ENCODE assay signal across 8 cellular contexts in genomic region chr12:107320031-107320928, GRCh38.
DNase-seq lines count a peak whose midpoint lies in the region; ATAC-seq and TF ChIP-seq lines count a peak whose summit lies in the region.

No MANE protein-coding gene starts in this region.

- ATAC-seq in GM23338 (peak; percentile 10), HG03175 (IDR thresholded peaks at IDR 0.05; ENCODE audit: unreplicated experiment) (no peak)

- H3K27ac Mint-ChIP-seq in GM23338, result no peak overlapping the region
- H3K27ac Mint-ChIP-seq in activated naive CD8-positive, alpha-beta T cell, result peak overlapping the region; percentile 97

- H3K27me3 ChIP-seq in GM23338 (ENCODE audit: insufficient read depth) (peaks cover 66% of the 10 kb centered on the region), SJCRH30 (no peaks in the 10 kb centered on the region)

- H3K4me3 ChIP-seq in GM23338 (peak overlapping the region; percentile 94), SJCRH30 (peak overlapping the region; percentile 56), iPS-11a (ENCODE audit: low read depth, low read length) (peak overlapping the region; percentile 69)

- H3K4me3 Mint-ChIP-seq in GM23338, result peak overlapping the region; percentile 90
- peak overlapping the region; percentile 95 for H3K4me3 Mint-ChIP-seq in activated naive CD8-positive, alpha-beta T cell

- peak overlapping the region; percentile 93 for H2AFZ ChIP-seq in GM23338

- H3K9me3 Mint-ChIP-seq in GM23338, result 0 out of 3 replicates have a peak, but pooled peaks cover 3% of the 10 kb centered on the region
- no peaks in the 10 kb centered on the region for H3K9me3 Mint-ChIP-seq in activated naive CD8-positive, alpha-beta T cell (ENCODE audit: low read depth)

- DNase-seq in GM23338 (ENCODE audit: low spot score) (peak; percentile 76), SJCRH30 (no peak), SKM-1 treated with dmso at 0.1 percent for 144 hours (lab: John Stamatoyannopoulos, UW; ENCODE audit: unreplicated experiment) (no peak), NCI-H1048 (lab: John Stamatoyannopoulos, UW) (no peak)
- DNase-seq in stimulated activated CD4-positive, alpha-beta T cell treated with anti-CD3 and anti-CD28 coated beads, Interleukin-12 subunit alpha, Interleukin-12 subunit beta, amount 100 ng/mL, for 4 hours, result peak; percentile 74

- no peaks in the 10 kb centered on the region for H3K9me3 ChIP-seq in SJCRH30 (replicated peaks)

- H3K36me3 ChIP-seq in GM23338 (ENCODE audit: insufficient read depth) (no peaks in the 10 kb centered on the region), SJCRH30 (no peaks in the 10 kb centered on the region)

- H3K79me2 ChIP-seq in GM23338 (replicated peaks; ENCODE audit: insufficient read depth), result 0 out of 2 replicates have a peak, but pooled peaks cover 4% of the 10 kb centered on the region

- H3K4me1 ChIP-seq in GM23338 (ENCODE audit: insufficient read depth) (peaks cover 17% of the 10 kb centered on the region), SJCRH30 (no peaks in the 10 kb centered on the region)

- peaks cover 49% of the 10 kb centered on the region for H3K27me3 Mint-ChIP-seq in GM23338 (ENCODE audit: insufficient read depth, low read depth, poor library complexity)
- no peaks in the 10 kb centered on the region for H3K27me3 Mint-ChIP-seq in activated naive CD8-positive, alpha-beta T cell

- no peaks in the 10 kb centered on the region for H3K9me2 ChIP-seq in GM23338 (ENCODE audit: insufficient read depth)

- TF ChIP-seq CTCF in GM23338 (conservative IDR thresholded peaks at IDR 0.05; ENCODE audit: low read depth in 2 of 2), result no peak

- H3F3A ChIP-seq in GM23338 (replicated peaks; ENCODE audit: low read depth), result peaks cover 3% of the 10 kb centered on the region; the same call in 1 of the 2 replicates

- H3K4me1 Mint-ChIP-seq in GM23338, result peaks cover 18% of the 10 kb centered on the region
- peaks cover 48% of the 10 kb centered on the region for H3K4me1 Mint-ChIP-seq in activated naive CD8-positive, alpha-beta T cell (ENCODE audit: low read depth)

- peak overlapping the region; percentile 98 for H3K4me2 ChIP-seq in GM23338

- H3K27ac ChIP-seq in GM23338 (ENCODE audit: low read depth) (no peak overlapping the region), SJCRH30 (peak overlapping the region; percentile 60)

- no peaks in the 10 kb centered on the region for H4K20me1 ChIP-seq in GM23338 (replicated peaks; ENCODE audit: insufficient read depth)

- H3K36me3 Mint-ChIP-seq in GM23338 (ENCODE audit: low read depth), result no peaks in the 10 kb centered on the region
- H3K36me3 Mint-ChIP-seq in activated naive CD8-positive, alpha-beta T cell, result no peaks in the 10 kb centered on the region

TF ChIP-seq in GM23338, 12 proteins besides CTCF, POLR2A, EP300 and RAD21 (continues in another document):
- no peak for TF ChIP-seq POLR2AphosphoS5 (IDR thresholded peaks at IDR 0.05; ENCODE audit: low read depth)
- TF ChIP-seq EZH2phosphoT487 (IDR thresholded peaks at IDR 0.05; ENCODE audit: unreplicated experiment), result no peak
- no peak for TF ChIP-seq ZNF462 (CRISPR knock-in tag; IDR thresholded peaks at IDR 0.05)
- TF ChIP-seq ZNF114 (CRISPR knock-in tag; IDR thresholded peaks at IDR 0.05), result no peak
- TF ChIP-seq JUNB (IDR thresholded peaks at IDR 0.05; ENCODE audit: unreplicated experiment), result no peak
- TF ChIP-seq NANOG (IDR thresholded peaks at IDR 0.05; ENCODE audit: borderline replicate concordance), result no peak
- no peak for TF ChIP-seq ZNF331 (CRISPR knock-in tag; IDR thresholded peaks at IDR 0.05; ENCODE audit: low read depth)
- TF ChIP-seq ETS1 (IDR thresholded peaks at IDR 0.05), result no peak
- no peak for TF ChIP-seq CREB1 (CRISPR knock-in tag; IDR thresholded peaks at IDR 0.05; ENCODE audit: low read depth)
- no peak for TF ChIP-seq STAT1 (IDR thresholded peaks at IDR 0.05; ENCODE audit: unreplicated experiment)

Comparison
In these comparisons a context has a peak if more than half of its experiments do, and no peak if none do; other contexts are left out.
1. DNase-seq: peak in GM23338 (single experiment) and stimulated activated CD4-positive, alpha-beta T cell treated with anti-CD3 and anti-CD28 coated beads, Interleukin-12 subunit alpha, Interleukin-12 subunit beta, amount 100 ng/mL, for 4 hours (single experiment); none in SJCRH30 (0 of 2), SKM-1 treated with dmso at 0.1 percent for 144 hours (single experiment) and NCI-H1048 (single experiment).
2. Peak in every context shown above with its lines, with median percentiles within 50 percentile points of each other: H3K4me3 ChIP-seq.